In the genomic region with DNA sequence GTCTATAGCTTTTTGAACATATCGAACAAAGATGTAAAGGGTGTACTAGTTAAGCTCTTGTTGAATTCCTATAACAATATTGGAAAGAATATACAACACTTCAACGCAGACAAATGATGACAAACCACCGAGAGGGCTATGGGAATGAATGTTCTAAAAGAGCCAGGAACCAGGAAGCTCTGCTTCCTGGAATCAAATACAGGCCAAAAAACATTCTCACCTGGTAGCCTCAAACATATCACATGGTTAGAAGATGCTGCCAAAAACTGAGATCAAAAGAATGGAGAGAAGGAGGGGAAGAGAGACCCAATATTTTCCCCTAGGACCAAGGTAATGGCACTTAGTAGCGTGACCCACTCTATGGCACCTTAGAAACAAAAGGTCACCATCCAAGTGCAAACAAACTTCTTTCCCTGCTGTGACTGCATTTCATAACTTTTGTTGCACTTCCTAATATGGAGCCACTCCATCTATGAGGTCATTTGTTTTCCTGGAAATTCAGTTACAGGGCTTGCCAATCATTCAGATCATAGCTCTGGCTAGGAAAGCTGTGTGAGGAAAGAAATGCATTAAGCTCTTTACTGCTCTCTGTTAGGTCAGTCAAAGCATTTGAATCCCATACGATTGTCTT, we compare ENCODE assay signal across 16 cellular contexts.
DNase-seq lines count a peak whose midpoint lies in the region; ATAC-seq and TF ChIP-seq lines count a peak whose summit lies in the region.
"Had no signal": no experiment of that assay in that cellular context is flagged by ENCODE, and none has a peak within 500 bp of the region (broad histone marks: within the 10 kb centered on the region; RNA-seq: fewer than 3 reads in every experiment).

No MANE protein-coding gene starts in this region.

- H3K4me3 Mint-ChIP-seq in stimulated activated memory B cell treated with anti-CD40 and anti-IgM and Interleukin-4, amounts not matched to agents 10 μg/mL and 1 μg/mL and 100 μg/mL, for 72 hours: no peak overlapping the region
- H3K4me3 Mint-ChIP-seq in activated T-helper 1 cell treated with anti-CD3 and anti-CD28 coated beads, Interleukin-12 subunit alpha, Interleukin-12 subunit beta, Interleukin-2, Interleukin-4 antibody, amounts not matched to agents 30 ng/mL and 10 ng/mL and 1 ng/mL, durations not matched to agents 14 hours and 24 hours and 36 hours: no peak overlapping the region
- H3K4me3 Mint-ChIP-seq in naive thymus-derived CD8-positive, alpha-beta T cell: no peak overlapping the region
- H3K4me3 Mint-ChIP-seq: mesothelial cell of epicardium had no signal

- intact Hi-C loops in activated T-helper 1 cell treated with anti-CD3 and anti-CD28 coated beads, Interleukin-12 subunit alpha, Interleukin-12 subunit beta, Interleukin-2, Interleukin-4 antibody, amounts not matched to agents 30 ng/mL and 10 ng/mL and 1 ng/mL, durations not matched to agents 14 hours and 24 hours and 36 hours (cut with micrococcal nuclease): no loop called here

- in situ Hi-C loops in GM23248 (cut with MboI): no loop called here

- H3K27me3 ChIP-seq in GM23248 (replicated peaks; ENCODE audit: insufficient read depth): no peaks in the 10 kb centered on the region
- H3K27me3 ChIP-seq: ascending aorta, SJSA1 had no signal

- DNase-seq in GM23248 (peak; percentile 41), astrocyte of the hippocampus (ENCODE audit: low read depth, low spot score) (peak; percentile 50), fibroblast of the aortic adventitia (ENCODE audit: low read depth) (peak; percentile 3), pulmonary artery endothelial cell (ENCODE audit: low read depth, low spot score) (peak; percentile 19), NCI-H2107 (lab: John Stamatoyannopoulos, UW) (no peak)
- no peak for DNase-seq in activated T-helper 1 cell treated with anti-CD3 and anti-CD28 coated beads, Interleukin-12 subunit alpha, Interleukin-12 subunit beta, Interleukin-2, Interleukin-4 antibody, amounts not matched to agents 30 ng/mL and 10 ng/mL and 1 ng/mL, durations not matched to agents 14 hours and 24 hours and 36 hours (ENCODE audit: low spot score)
- DNase-seq in naive thymus-derived CD8-positive, alpha-beta T cell: no peak
- DNase-seq: activated CD8-positive, alpha-beta memory T cell treated with anti-CD3 and anti-CD28 coated beads, Interleukin-2, amount 50 U/mL, for 4 hours; AML-193; Kasumi-1; NCI-H1417 treated with DMSO at 0.1 percent for 48 hours; NCI-H510A had no signal

- no peak overlapping the region for H2AFZ ChIP-seq in GM23248

- H3K4me2 ChIP-seq in GM23248 (ENCODE audit: unreplicated experiment): no peak overlapping the region

- no peaks in the 10 kb centered on the region for H3K4me1 Mint-ChIP-seq in stimulated activated memory B cell treated with anti-CD40 and anti-IgM and Interleukin-4, amounts not matched to agents 10 μg/mL and 1 μg/mL and 100 μg/mL, for 72 hours
- no peaks in the 10 kb centered on the region for H3K4me1 Mint-ChIP-seq in activated T-helper 1 cell treated with anti-CD3 and anti-CD28 coated beads, Interleukin-12 subunit alpha, Interleukin-12 subunit beta, Interleukin-2, Interleukin-4 antibody, amounts not matched to agents 30 ng/mL and 10 ng/mL and 1 ng/mL, durations not matched to agents 14 hours and 24 hours and 36 hours (ENCODE audit: low read depth)
- H3K4me1 Mint-ChIP-seq in naive thymus-derived CD8-positive, alpha-beta T cell: no peaks in the 10 kb centered on the region
- H3K4me1 Mint-ChIP-seq: mesothelial cell of epicardium had no signal

- no peaks in the 10 kb centered on the region for H3K4me1 ChIP-seq in GM23248 (ENCODE audit: insufficient read depth)
- H3K4me1 ChIP-seq: ascending aorta, SJSA1 had no signal

- H3K36me3 ChIP-seq in GM23248 (ENCODE audit: low read depth): no peaks in the 10 kb centered on the region
- H3K36me3 ChIP-seq: ascending aorta, SJSA1 had no signal

- POLR2A ChIA-PET in naive thymus-derived CD8-positive, alpha-beta T cell (lab: Charles Lee): no interaction called here

- WGBS in GM23248 (ENCODE audit: low coverage in 1 of 2, low lambda C conversion rate in 2 of 2, missing lambda C conversion rate in 2 of 2), 2 experiments: 23 to 30% methylated on average over 5 of the region's 5 CpGs

- H3K9ac ChIP-seq in GM23248: no peak overlapping the region

- TF ChIP-seq CTCF in fibroblast of the aortic adventitia (IDR thresholded peaks at IDR 0.05; ENCODE audit: insufficient read depth, low read length): no peak

- no peaks in the 10 kb centered on the region for H3K9me3 ChIP-seq in GM23248 (ENCODE audit: low read depth)

- no peaks in the 10 kb centered on the region for H4K20me1 ChIP-seq in GM23248 (ENCODE audit: insufficient read depth)

- no peak overlapping the region for H3K27ac Mint-ChIP-seq in stimulated activated memory B cell treated with anti-CD40 and anti-IgM and Interleukin-4, amounts not matched to agents 10 μg/mL and 1 μg/mL and 100 μg/mL, for 72 hours
- H3K27ac Mint-ChIP-seq in activated T-helper 1 cell treated with anti-CD3 and anti-CD28 coated beads, Interleukin-12 subunit alpha, Interleukin-12 subunit beta, Interleukin-2, Interleukin-4 antibody, amounts not matched to agents 30 ng/mL and 10 ng/mL and 1 ng/mL, durations not matched to agents 14 hours and 24 hours and 36 hours: no peak overlapping the region
- no peak overlapping the region for H3K27ac Mint-ChIP-seq in naive thymus-derived CD8-positive, alpha-beta T cell
- H3K27ac Mint-ChIP-seq: mesothelial cell of epicardium had no signal

- H3F3A ChIP-seq in GM23248 (ENCODE audit: insufficient read depth): no peaks in the 10 kb centered on the region

- H3K79me2 ChIP-seq in GM23248 (ENCODE audit: insufficient read depth): no peaks in the 10 kb centered on the region

- no peak overlapping the region for H3K27ac ChIP-seq in GM23248
- H3K27ac ChIP-seq: ascending aorta, SJSA1 had no signal

- peaks cover 10% of the 10 kb centered on the region for H3K27me3 Mint-ChIP-seq in stimulated activated memory B cell treated with anti-CD40 and anti-IgM and Interleukin-4, amounts not matched to agents 10 μg/mL and 1 μg/mL and 100 μg/mL, for 72 hours
- H3K27me3 Mint-ChIP-seq in activated T-helper 1 cell treated with anti-CD3 and anti-CD28 coated beads, Interleukin-12 subunit alpha, Interleukin-12 subunit beta, Interleukin-2, Interleukin-4 antibody, amounts not matched to agents 30 ng/mL and 10 ng/mL and 1 ng/mL, durations not matched to agents 14 hours and 24 hours and 36 hours (ENCODE audit: insufficient read depth): peaks cover 1% of the 10 kb centered on the region
- H3K27me3 Mint-ChIP-seq in naive thymus-derived CD8-positive, alpha-beta T cell: peaks cover 7 to 23% (median 9%) of the 10 kb centered on the region in 5 donors

- H3K9me3 Mint-ChIP-seq in stimulated activated memory B cell treated with anti-CD40 and anti-IgM and Interleukin-4, amounts not matched to agents 10 μg/mL and 1 μg/mL and 100 μg/mL, for 72 hours: peaks cover 15% of the 10 kb centered on the region
- H3K9me3 Mint-ChIP-seq in activated T-helper 1 cell treated with anti-CD3 and anti-CD28 coated beads, Interleukin-12 subunit alpha, Interleukin-12 subunit beta, Interleukin-2, Interleukin-4 antibody, amounts not matched to agents 30 ng/mL and 10 ng/mL and 1 ng/mL, durations not matched to agents 14 hours and 24 hours and 36 hours: peaks cover 10% of the 10 kb centered on the region
- peaks cover 0 to 31% (median 14%) of the 10 kb centered on the region in 9 donors for H3K9me3 Mint-ChIP-seq in naive thymus-derived CD8-positive, alpha-beta T cell

- H3K9me2 ChIP-seq in GM23248 (ENCODE audit: insufficient read depth): no peaks in the 10 kb centered on the region

- ATAC-seq in stimulated activated memory B cell treated with anti-CD40 and anti-IgM and Interleukin-4, amounts not matched to agents 10 μg/mL and 1 μg/mL and 100 μg/mL, for 72 hours: no peak
- no peak for ATAC-seq in naive thymus-derived CD8-positive, alpha-beta T cell

- H3K4me3 ChIP-seq in GM23248: no peak overlapping the region
- no peak overlapping the region for H3K4me3 ChIP-seq in fibroblast of the aortic adventitia (ENCODE audit: low read depth, low read length)
- H3K4me3 ChIP-seq: ascending aorta, SJSA1 had no signal

- no peaks in the 10 kb centered on the region for H3K36me3 Mint-ChIP-seq in stimulated activated memory B cell treated with anti-CD40 and anti-IgM and Interleukin-4, amounts not matched to agents 10 μg/mL and 1 μg/mL and 100 μg/mL, for 72 hours
- H3K36me3 Mint-ChIP-seq in activated T-helper 1 cell treated with anti-CD3 and anti-CD28 coated beads, Interleukin-12 subunit alpha, Interleukin-12 subunit beta, Interleukin-2, Interleukin-4 antibody, amounts not matched to agents 30 ng/mL and 10 ng/mL and 1 ng/mL, durations not matched to agents 14 hours and 24 hours and 36 hours (ENCODE audit: low read depth): no peaks in the 10 kb centered on the region
- peaks cover 0 to 15% (median 0%) of the 10 kb centered on the region in 3 donors for H3K36me3 Mint-ChIP-seq in naive thymus-derived CD8-positive, alpha-beta T cell
- H3K36me3 Mint-ChIP-seq: mesothelial cell of epicardium had no signal

Comparison
In these comparisons a context has a peak if more than half of its experiments do, and no peak if none do; other contexts are left out.
1. DNase-seq: peak in GM23248 (single experiment), astrocyte of the hippocampus (single experiment), fibroblast of the aortic adventitia (single experiment) and pulmonary artery endothelial cell (single experiment); none in activated T-helper 1 cell treated with anti-CD3 and anti-CD28 coated beads, Interleukin-12 subunit alpha, Interleukin-12 subunit beta, Interleukin-2, Interleukin-4 antibody, amounts not matched to agents 30 ng/mL and 10 ng/mL and 1 ng/mL, durations not matched to agents 14 hours and 24 hours and 36 hours (single experiment), NCI-H2107 (single experiment) and naive thymus-derived CD8-positive, alpha-beta T cell (0 of 10).